8 cellular contexts compared by ENCODE assay signal in genomic region chr11:115924744-115925567, GRCh38.
DNase-seq lines count a peak whose midpoint lies in the region; ATAC-seq and FAIRE-seq lines count a peak whose summit lies in the region.
"Had no signal": no experiment of that assay in that cellular context is flagged by ENCODE, and none has a peak within 500 bp of the region (broad histone marks: within the 10 kb centered on the region; RNA-seq: fewer than 3 reads in every experiment).

No MANE protein-coding gene starts in this region.

- H4K8ac ChIP-seq in mesenchymal stem cell (ENCODE audit: low read length) = no peak overlapping the region

- no peaks in the 10 kb centered on the region for H3K36me3 ChIP-seq in mesenchymal stem cell (ENCODE audit: control insufficient read depth in 1 of 2, insufficient read depth in 2 of 2, low read depth in 1 of 2, low read length in 2 of 2)
- H3K36me3 ChIP-seq: spleen had no signal

- no peak for FAIRE-seq in urothelium cell line (lab: Jason Lieb, UNC)

- H3K4me1 ChIP-seq in mesenchymal stem cell (ENCODE audit: control insufficient read depth, insufficient read depth, low read depth, low read length) (peaks cover 15% of the 10 kb centered on the region), right cardiac atrium (ENCODE audit: control insufficient read depth, insufficient read depth, low read length) (no peaks in the 10 kb centered on the region)

- DNase-seq in mesenchymal stem cell (no peak), NCI-H2196 treated with DMSO at 0.1 percent for 48 hours (lab: John Stamatoyannopoulos, UW; ENCODE audit: unreplicated experiment) (no peak), urothelium cell line (ENCODE audit: low spot score) (no peak), right cardiac atrium (no peak)
- DNase-seq: spleen had no signal

- H3K23ac ChIP-seq in mesenchymal stem cell (ENCODE audit: low read length in 2 of 2) = no peak overlapping the region

- H2BK5ac ChIP-seq in mesenchymal stem cell (ENCODE audit: low read depth, low read length, poor library complexity, severe bottlenecking) = no peak overlapping the region

- H3K18ac ChIP-seq in mesenchymal stem cell (ENCODE audit: low read depth in 1 of 2, low read length in 2 of 2) = no peak overlapping the region

- H2AK5ac ChIP-seq in mesenchymal stem cell (ENCODE audit: low read length, severe bottlenecking) = peak overlapping the region; percentile 25

- 66% methylated on average over 4 of the region's 6 CpGs for WGBS in mesenchymal stem cell
- 52% methylated on average over 6 of the region's 6 CpGs for WGBS in right cardiac atrium

- intact Hi-C loops in right cardiac atrium (cut with DNase I) = no loop called here

- H4K91ac ChIP-seq in mesenchymal stem cell (ENCODE audit: low read length) = no peak overlapping the region

- no peak overlapping the region for H3K14ac ChIP-seq in mesenchymal stem cell (ENCODE audit: low read length in 2 of 2)

- no peak overlapping the region for H3K4ac ChIP-seq in mesenchymal stem cell (ENCODE audit: low read depth in 1 of 2, low read length in 2 of 2)

- ATAC-seq in GM18868 (IDR thresholded peaks at IDR 0.05; ENCODE audit: unreplicated experiment) (peak; percentile 78), GM21619 (IDR thresholded peaks at IDR 0.05; ENCODE audit: unreplicated experiment) (peak; percentile 69), HG03571 (IDR thresholded peaks at IDR 0.05; ENCODE audit: unreplicated experiment) (peak; percentile 72), right cardiac atrium (no peak)

- H2BK120ac ChIP-seq in mesenchymal stem cell (ENCODE audit: low read depth, low read length) = no peak overlapping the region

- H3K9ac ChIP-seq in mesenchymal stem cell (ENCODE audit: low read length) = no peak overlapping the region

- H3K27ac ChIP-seq in mesenchymal stem cell (ENCODE audit: low read length, poor library complexity, severe bottlenecking) = no peak overlapping the region
- H3K27ac ChIP-seq in right cardiac atrium (ENCODE audit: low read length) = no peak overlapping the region
- H3K27ac ChIP-seq: spleen had no signal

- H3K4me3 ChIP-seq in mesenchymal stem cell (ENCODE audit: insufficient read depth in 1 of 2, low read depth in 1 of 2, low read length in 2 of 2) = no peak overlapping the region
- H3K4me3 ChIP-seq in right cardiac atrium (ENCODE audit: low read length) = no peak overlapping the region
- H3K4me3 ChIP-seq: spleen had no signal

- H3K79me1 ChIP-seq in mesenchymal stem cell (replicated peaks; ENCODE audit: low read length, poor library complexity, severe bottlenecking) = no peaks in the 10 kb centered on the region

- H3K27me3 ChIP-seq in mesenchymal stem cell (ENCODE audit: control insufficient read depth in 1 of 2, insufficient read depth in 1 of 2, low read length in 2 of 2) (peaks cover 0 to 47% of the 10 kb centered on the region in 2 experiments), right cardiac atrium (ENCODE audit: control insufficient read depth, insufficient read depth) (no peaks in the 10 kb centered on the region)
- H3K27me3 ChIP-seq: spleen had no signal

- H2BK12ac ChIP-seq in mesenchymal stem cell (ENCODE audit: low read length in 2 of 2) = no peak overlapping the region

- H2AFZ ChIP-seq in mesenchymal stem cell (ENCODE audit: low read depth, low read length) = no peak overlapping the region

- no peak overlapping the region for H2BK15ac ChIP-seq in mesenchymal stem cell (ENCODE audit: low read depth, poor library complexity, severe bottlenecking)

- H3K9me3 ChIP-seq in mesenchymal stem cell (ENCODE audit: control insufficient read depth, low read length) = no peaks in the 10 kb centered on the region
- no peaks in the 10 kb centered on the region for H3K9me3 ChIP-seq in right cardiac atrium (ENCODE audit: control insufficient read depth, low read length)
- H3K9me3 ChIP-seq: spleen had no signal

- no peak overlapping the region for H3K4me2 ChIP-seq in mesenchymal stem cell (ENCODE audit: low read length, poor library complexity, severe bottlenecking)

Comparison
In these comparisons a context has a peak if more than half of its experiments do, and no peak if none do; other contexts are left out.
1. ATAC-seq: peak in GM18868 (single experiment), GM21619 (single experiment) and HG03571 (single experiment); none in right cardiac atrium (0 of 2).